8 cellular contexts compared by ENCODE assay signal in genomic region chr17:57552114-57552601, GRCh38.
DNase-seq lines count a peak whose midpoint lies in the region; ATAC-seq, FAIRE-seq and TF ChIP-seq lines count a peak whose summit lies in the region.

No MANE protein-coding gene starts in this region.

- CTCF ChIA-PET in activated CD8-positive, alpha-beta memory T cell treated with anti-CD3 and anti-CD28 coated beads, Interleukin-2, amount 10 ng/mL, durations not matched to agents 7 days and 5 days (lab: Charles Lee) = interaction anchor here (1.0 to 2.1 kb wide), 5 partner anchors 46 to 309 kb away, joined by 3 to 7 read pairs (median 5); no protein-coding TSS in a partner anchor

- no peaks in the 10 kb centered on the region for H3K36me3 Mint-ChIP-seq in activated CD8-positive, alpha-beta memory T cell treated with anti-CD3 and anti-CD28 coated beads, Interleukin-2, amount 10 ng/mL, durations not matched to agents 7 days and 5 days

- intact Hi-C loops in left ventricle myocardium superior (cut with micrococcal nuclease) (no loop called here), body of pancreas (cut with DNase I) (no loop called here)

- H3K4me1 ChIP-seq in body of pancreas = no peaks in the 10 kb centered on the region

- no peak overlapping the region for H3K27ac ChIP-seq in body of pancreas

- no peak overlapping the region for H3K4me3 ChIP-seq in body of pancreas

- peaks cover under 1% of the 10 kb centered on the region for H3K4me1 Mint-ChIP-seq in activated CD8-positive, alpha-beta memory T cell treated with anti-CD3 and anti-CD28 coated beads, Interleukin-2, amount 10 ng/mL, durations not matched to agents 7 days and 5 days

- H3K9me3 ChIP-seq in body of pancreas = no peaks in the 10 kb centered on the region

- TF ChIP-seq POLR2A in GM12891 (IDR thresholded peaks at IDR 0.05; ENCODE audit: low read depth, low read length) = 0 out of 2 replicates have a peak, but pooled peaks have one; percentile 3
- no peak for TF ChIP-seq POLR2A in body of pancreas (IDR thresholded peaks at IDR 0.05)

- WGBS in body of pancreas, 2 donors = 70 to 73% methylated on average over 8 to 11 of the region's 11 CpGs

- FAIRE-seq in GM12891 (lab: Jason Lieb, UNC) = peak; percentile 63

- no peaks in the 10 kb centered on the region for H3K9me3 Mint-ChIP-seq in activated CD8-positive, alpha-beta memory T cell treated with anti-CD3 and anti-CD28 coated beads, Interleukin-2, amount 10 ng/mL, durations not matched to agents 7 days and 5 days (ENCODE audit: low read depth)

- H3K27ac Mint-ChIP-seq in activated CD8-positive, alpha-beta memory T cell treated with anti-CD3 and anti-CD28 coated beads, Interleukin-2, amount 10 ng/mL, durations not matched to agents 7 days and 5 days = no peak overlapping the region

- no peaks in the 10 kb centered on the region for H3K27me3 Mint-ChIP-seq in activated CD8-positive, alpha-beta memory T cell treated with anti-CD3 and anti-CD28 coated beads, Interleukin-2, amount 10 ng/mL, durations not matched to agents 7 days and 5 days

- no peak overlapping the region for H3K4me3 Mint-ChIP-seq in activated CD8-positive, alpha-beta memory T cell treated with anti-CD3 and anti-CD28 coated beads, Interleukin-2, amount 10 ng/mL, durations not matched to agents 7 days and 5 days

- ATAC-seq in HG02973 (IDR thresholded peaks at IDR 0.05; ENCODE audit: unreplicated experiment) (peak; percentile 61), left ventricle myocardium superior (peak; percentile 47), body of pancreas (no peak)
- ATAC-seq in activated CD8-positive, alpha-beta memory T cell treated with anti-CD3 and anti-CD28 coated beads, Interleukin-2, amount 10 ng/mL, durations not matched to agents 7 days and 5 days = peak; percentile 39

- H3K36me3 ChIP-seq in body of pancreas (replicated peaks in 1 of 2; ENCODE audit: insufficient read depth in 1 of 2, low read depth in 2 of 2) = no peaks in the 10 kb centered on the region

- H3K27me3 ChIP-seq in body of pancreas = no peaks in the 10 kb centered on the region

- no peak for TF ChIP-seq CTCF in body of pancreas (IDR thresholded peaks at IDR 0.05)

- peak; percentile 66 for DNase-seq in GM12891 (ENCODE audit: insufficient read length, low spot score)
- no peak for DNase-seq in activated CD8-positive, alpha-beta memory T cell treated with anti-CD3 and anti-CD28 coated beads, Interleukin-2, amount 10 ng/mL, durations not matched to agents 7 days and 5 days
- peak; percentile 59 for DNase-seq in left ventricle myocardium superior
- DNase-seq in stimulated activated CD8-positive, alpha-beta memory T cell treated with anti-CD3 and anti-CD28 coated beads, Interleukin-4, amount 100 ng/mL, for 48 hours = peak; percentile 53
- no peak for DNase-seq in body of pancreas
- DNase-seq in DMS153 treated with DMSO at 0.1 percent for 48 hours (lab: John Stamatoyannopoulos, UW; ENCODE audit: unreplicated experiment) = no peak
- no peak for DNase-seq in NCI-H1436 treated with DMSO at 0.1 percent for 48 hours (lab: John Stamatoyannopoulos, UW)

TF ChIP-seq in GM12891, 5 proteins besides CTCF, POLR2A, EP300 and RAD21:
- TF ChIP-seq POLR2AphosphoS5 (IDR thresholded peaks at IDR 0.05; ENCODE audit: low read depth, low read length) (no peak), POU2F2 (IDR thresholded peaks at IDR 0.05; ENCODE audit: low read depth, low read length) (0 out of 2 replicates have a peak, but pooled peaks have one; percentile 47)

Comparison
In these comparisons a context has a peak if more than half of its experiments do, and no peak if none do; other contexts are left out.
1. DNase-seq: peak in GM12891 (single experiment), left ventricle myocardium superior (single experiment) and stimulated activated CD8-positive, alpha-beta memory T cell treated with anti-CD3 and anti-CD28 coated beads, Interleukin-4, amount 100 ng/mL, for 48 hours (single experiment); none in activated CD8-positive, alpha-beta memory T cell treated with anti-CD3 and anti-CD28 coated beads, Interleukin-2, amount 10 ng/mL, durations not matched to agents 7 days and 5 days (single experiment), body of pancreas (0 of 4), DMS153 treated with DMSO at 0.1 percent for 48 hours (single experiment) and NCI-H1436 treated with DMSO at 0.1 percent for 48 hours (single experiment).